Comparison of ENCODE assay signal across 9 cellular contexts in the genomic region with DNA sequence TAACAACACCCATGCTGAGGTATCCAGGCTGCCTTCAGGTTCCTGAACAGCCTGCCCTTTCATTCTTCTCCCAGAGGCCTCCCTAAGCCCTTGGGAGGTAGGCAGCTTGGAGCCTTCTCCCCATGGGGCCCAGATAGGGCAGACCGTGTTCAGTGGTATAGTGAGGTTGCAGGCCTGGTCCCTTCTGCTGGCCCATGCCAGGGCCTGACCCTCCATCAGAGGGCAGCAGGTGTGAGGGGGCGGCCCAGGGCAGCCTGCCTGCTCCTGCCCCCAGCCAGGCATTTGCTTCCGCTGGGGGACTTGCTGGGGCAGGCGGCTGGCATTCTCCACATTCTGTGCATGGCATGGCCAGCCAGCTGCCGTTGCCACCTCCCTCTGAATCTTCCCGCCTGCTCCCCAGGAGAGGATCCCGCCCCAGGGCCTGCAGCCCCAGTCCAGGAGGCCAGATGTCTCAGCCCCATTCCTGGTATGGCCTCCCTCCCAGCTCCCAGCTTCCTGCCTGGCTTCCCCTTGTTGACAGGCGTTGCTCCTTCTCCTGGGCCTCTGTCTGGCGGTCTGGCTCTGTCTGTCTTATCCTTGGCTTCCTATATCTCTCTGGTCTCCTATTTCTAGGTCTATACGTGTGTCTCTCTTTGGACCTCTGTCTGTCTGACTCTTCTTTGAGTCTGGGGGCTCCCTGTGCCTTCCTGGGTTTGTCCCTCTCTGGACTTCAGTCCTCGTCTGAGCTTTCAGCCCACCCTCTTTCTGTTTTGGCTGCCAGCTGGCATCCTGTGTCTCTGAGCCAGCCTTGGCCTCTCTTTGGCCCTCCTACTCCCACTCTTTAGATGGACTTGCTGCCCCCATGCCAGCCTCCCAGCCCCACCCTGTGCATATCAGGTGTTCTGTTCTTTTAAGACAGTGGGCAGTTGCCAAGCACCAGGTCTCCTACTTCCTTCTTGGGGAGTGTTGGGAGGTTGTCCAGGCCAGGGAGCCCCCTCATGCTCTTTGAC. TPM values are rescaled to one million over a fixed set of nuclear protein-coding genes. Genes with fewer than 3 reads are reported as not detected.
DNase-seq lines count a peak whose midpoint lies in the region; ATAC-seq and TF ChIP-seq lines count a peak whose summit lies in the region.
"Had no signal": no experiment of that assay in that cellular context is flagged by ENCODE, and none has a peak within 500 bp of the region (broad histone marks: within the 10 kb centered on the region; RNA-seq: fewer than 3 reads in every experiment).

No MANE protein-coding gene starts in this region.

- no peaks in the 10 kb centered on the region for H3K9me3 Mint-ChIP-seq in activated CD8-positive, alpha-beta T cell treated with anti-CD3 and anti-CD28 coated beads, Interleukin-2, amount 10 ng/mL, durations not matched to agents 7 days and 5 days (ENCODE audit: insufficient read depth)

- TF ChIP-seq CTCF in hepatocyte (IDR thresholded peaks at IDR 0.05; ENCODE audit: poor library complexity): no peak

- H3K27ac Mint-ChIP-seq in activated CD8-positive, alpha-beta T cell treated with anti-CD3 and anti-CD28 coated beads, Interleukin-2, amount 10 ng/mL, durations not matched to agents 7 days and 5 days: peak overlapping the region; percentile 92

- ATAC-seq in activated CD8-positive, alpha-beta T cell treated with anti-CD3 and anti-CD28 coated beads, Interleukin-2, amount 10 ng/mL, durations not matched to agents 7 days and 5 days: no peak

- DNase-seq in NCI-H1417 (lab: John Stamatoyannopoulos, UW) (peak in 2 of 3 experiments; percentile 21 to 25), NCI-H1417 treated with DMSO at 0.1 percent for 48 hours (lab: John Stamatoyannopoulos, UW) (no peak), hepatocyte (ENCODE audit: low spot score) (peak; percentile 47), cerebellum (ENCODE audit: low spot score) (no peak), T-helper 9 cell (no peak), NCI-H748 (lab: John Stamatoyannopoulos, UW; ENCODE audit: unreplicated experiment) (no peak)
- DNase-seq in activated CD8-positive, alpha-beta T cell treated with anti-CD3 and anti-CD28 coated beads, Interleukin-2, amount 10 ng/mL, durations not matched to agents 7 days and 5 days: no peak
- DNase-seq: NCI-H1930 had no signal

- no peaks in the 10 kb centered on the region for H3K27me3 ChIP-seq in hepatocyte

- H3K4me3 ChIP-seq in hepatocyte: no peak overlapping the region

- H3K4me1 Mint-ChIP-seq in activated CD8-positive, alpha-beta T cell treated with anti-CD3 and anti-CD28 coated beads, Interleukin-2, amount 10 ng/mL, durations not matched to agents 7 days and 5 days (ENCODE audit: low read depth): peaks cover 68% of the 10 kb centered on the region

- H2AFZ ChIP-seq in hepatocyte: no peak overlapping the region

- H3K4me3 Mint-ChIP-seq in activated CD8-positive, alpha-beta T cell treated with anti-CD3 and anti-CD28 coated beads, Interleukin-2, amount 10 ng/mL, durations not matched to agents 7 days and 5 days: peak overlapping the region; percentile 81

- H3K4me1 ChIP-seq in hepatocyte (ENCODE audit: insufficient read depth): peaks cover 49% of the 10 kb centered on the region

- CTCF ChIA-PET in activated CD8-positive, alpha-beta T cell treated with anti-CD3 and anti-CD28 coated beads, Interleukin-2, amount 10 ng/mL, durations not matched to agents 7 days and 5 days (lab: Charles Lee): interaction anchor here (1.0 to 3.5 kb wide), 20 partner anchors 8 to 169 kb away, joined by 3 to 113 read pairs (median 9); a partner anchor contains a TSS

- H3K27ac ChIP-seq in hepatocyte (peak overlapping the region; percentile 99), temporal lobe (ENCODE audit: low read depth, low read length) (peak overlapping the region; percentile 97)

- 71% methylated on average over 11 of the region's 11 CpGs for WGBS in hepatocyte (ENCODE audit: low lambda C conversion rate, missing lambda C conversion rate)

- POLR2A ChIA-PET in activated CD8-positive, alpha-beta T cell treated with anti-CD3 and anti-CD28 coated beads, Interleukin-2, amount 10 ng/mL, durations not matched to agents 7 days and 5 days (lab: Charles Lee): interaction anchor here (1.4 to 2.5 kb wide), 2 partner anchors 8 to 10 kb away, joined by 4 to 33 read pairs; no protein-coding TSS in a partner anchor

- H3K9me2 ChIP-seq in hepatocyte (replicated peaks; ENCODE audit: insufficient read depth): no peaks in the 10 kb centered on the region

- H3K79me2 ChIP-seq in hepatocyte: peaks cover 66% of the 10 kb centered on the region

- peaks cover 36% of the 10 kb centered on the region for H3K36me3 Mint-ChIP-seq in activated CD8-positive, alpha-beta T cell treated with anti-CD3 and anti-CD28 coated beads, Interleukin-2, amount 10 ng/mL, durations not matched to agents 7 days and 5 days (ENCODE audit: low read depth)

- peaks cover 5% of the 10 kb centered on the region for H4K20me1 ChIP-seq in hepatocyte (ENCODE audit: insufficient read depth, poor library complexity, severe bottlenecking)

- H3K9me3 ChIP-seq in hepatocyte (ENCODE audit: low read depth): no peaks in the 10 kb centered on the region

- peak overlapping the region; percentile 94 for H3K4me2 ChIP-seq in hepatocyte

- no peaks in the 10 kb centered on the region for H3K36me3 ChIP-seq in hepatocyte (replicated peaks; ENCODE audit: insufficient read depth, low read depth)

- H3K27me3 Mint-ChIP-seq in activated CD8-positive, alpha-beta T cell treated with anti-CD3 and anti-CD28 coated beads, Interleukin-2, amount 10 ng/mL, durations not matched to agents 7 days and 5 days (ENCODE audit: low read depth): no peaks in the 10 kb centered on the region

RNA-seq across cellular contexts. Expression of a gene that starts 9.1 kb away (rescaled TPM):
- total RNA-seq in activated CD8-positive, alpha-beta T cell treated with anti-CD3 and anti-CD28 coated beads, Interleukin-2, amount 10 ng/mL, durations not matched to agents 7 days and 5 days: 10 to 100 TPM; 73.1 to 83.8 TPM
- total RNA-seq in hepatocyte (14.3 and 17.4 TPM in 2 replicates), temporal lobe (29.7 TPM), cerebellum (24.0 TPM)
- polyA plus RNA-seq in hepatocyte: 19.3 and 23.2 TPM in 2 replicates

RNA-seq across cellular contexts. Expression of a gene that starts 23.2 kb away (rescaled TPM):
- 10 to 100 TPM; 49.9 to 54.5 TPM for total RNA-seq in activated CD8-positive, alpha-beta T cell treated with anti-CD3 and anti-CD28 coated beads, Interleukin-2, amount 10 ng/mL, durations not matched to agents 7 days and 5 days
- total RNA-seq in hepatocyte (32.6 and 47.1 TPM in 2 replicates), temporal lobe (5.7 TPM), cerebellum (9.2 TPM)
- polyA plus RNA-seq in hepatocyte: 20.4 and 24.4 TPM in 2 replicates

RNA-seq across cellular contexts. Expression of a gene that starts 23.8 kb away (rescaled TPM):
- total RNA-seq in activated CD8-positive, alpha-beta T cell treated with anti-CD3 and anti-CD28 coated beads, Interleukin-2, amount 10 ng/mL, durations not matched to agents 7 days and 5 days: under 1 TPM; 0.44 to 0.55 TPM
- total RNA-seq in hepatocyte (0.24 and 2.2 TPM in 2 replicates), temporal lobe (3.0 TPM), cerebellum (1.4 TPM)
- 1.9 and 3.0 TPM in 2 replicates for polyA plus RNA-seq in hepatocyte

RNA-seq across cellular contexts. Expression of a gene that starts 24.3 kb away (rescaled TPM):
- 10 to 100 TPM; 48.2 to 52.7 TPM for total RNA-seq in activated CD8-positive, alpha-beta T cell treated with anti-CD3 and anti-CD28 coated beads, Interleukin-2, amount 10 ng/mL, durations not matched to agents 7 days and 5 days
- total RNA-seq in hepatocyte (46.1 and 70.6 TPM in 2 replicates), temporal lobe (178 TPM), cerebellum (83.7 TPM)
- 98.6 and 116 TPM in 2 replicates for polyA plus RNA-seq in hepatocyte

RNA-seq across cellular contexts. Expression of a gene that starts 35.0 kb away (rescaled TPM):
- under 1 TPM in 1 of 2 experiments, not detected in 1; 0.37 TPM for total RNA-seq in activated CD8-positive, alpha-beta T cell treated with anti-CD3 and anti-CD28 coated beads, Interleukin-2, amount 10 ng/mL, durations not matched to agents 7 days and 5 days
- 0.40 TPM in 1 of 2 replicates, not detected in the other for total RNA-seq in hepatocyte
- polyA plus RNA-seq in hepatocyte: 0.58 TPM in 1 of 2 replicates, not detected in the other
- total RNA-seq in temporal lobe: 54.6 TPM
- total RNA-seq in cerebellum: 40.8 TPM

Comparison
In these comparisons a context has a peak if more than half of its experiments do, and no peak if none do; other contexts are left out.
1. DNase-seq: peak in NCI-H1417 (2 of 3) and hepatocyte (single experiment); none in NCI-H1417 treated with DMSO at 0.1 percent for 48 hours (single experiment), activated CD8-positive, alpha-beta T cell treated with anti-CD3 and anti-CD28 coated beads, Interleukin-2, amount 10 ng/mL, durations not matched to agents 7 days and 5 days (single experiment), cerebellum (single experiment), T-helper 9 cell (single experiment) and NCI-H748 (single experiment).